ENCODE assay signal across 13 cellular contexts in the genomic region with DNA sequence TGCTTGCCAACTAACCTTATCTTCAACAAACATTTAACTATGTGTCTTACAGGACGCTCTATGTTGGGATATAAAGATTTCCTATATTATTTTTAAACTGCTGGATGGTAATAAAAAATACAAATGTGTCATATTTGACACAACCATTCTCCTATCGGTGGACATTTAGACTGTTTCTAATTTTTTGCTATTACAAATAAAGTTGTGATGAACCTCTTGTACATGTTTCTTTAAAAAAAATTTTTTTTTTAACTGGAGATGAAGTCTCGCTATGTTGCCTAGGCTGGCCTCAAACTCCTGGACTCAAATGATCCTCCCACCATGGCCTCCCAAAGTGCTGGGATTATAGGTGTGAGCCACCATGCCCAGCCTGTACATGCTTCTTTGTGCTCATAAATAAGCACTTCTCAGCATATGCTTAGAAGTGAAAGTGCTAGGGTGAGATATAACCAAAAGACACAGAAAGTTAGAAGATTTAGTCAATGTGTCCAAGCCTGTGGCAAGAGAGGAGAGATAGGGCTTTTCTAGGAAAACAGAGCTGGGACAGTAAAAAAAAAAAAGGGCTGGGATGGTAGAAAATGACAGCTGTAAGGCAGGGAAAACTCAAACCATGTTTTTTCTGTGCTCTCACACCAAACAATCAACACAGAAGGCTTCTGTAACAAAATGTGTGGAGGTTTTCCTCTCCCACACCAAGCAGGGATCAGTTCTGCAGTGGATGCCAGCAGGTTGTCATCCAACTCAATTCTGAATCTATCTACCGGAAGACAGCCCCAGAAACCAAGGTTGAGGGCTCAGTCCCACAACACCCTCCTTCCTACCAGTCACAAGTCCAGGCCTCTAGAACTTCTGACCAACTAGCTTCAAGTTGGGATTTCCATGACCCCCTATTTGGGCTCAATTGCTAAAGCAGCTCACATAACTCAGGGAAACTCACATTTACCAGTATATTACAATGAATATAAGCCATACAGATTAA.
DNase-seq lines count a peak whose midpoint lies in the region; ATAC-seq and TF ChIP-seq lines count a peak whose summit lies in the region.
"Had no signal": no experiment of that assay in that cellular context is flagged by ENCODE, and none has a peak within 500 bp of the region (broad histone marks: within the 10 kb centered on the region; RNA-seq: fewer than 3 reads in every experiment).

No MANE protein-coding gene starts in this region.

- H3K9ac ChIP-seq in OCI-LY3 (ENCODE audit: low read length) (no peak overlapping the region), skeletal muscle tissue (ENCODE audit: low read depth in 1 of 3, low read length in 3 of 3) (no peak overlapping the region)

- peaks cover 10% of the 10 kb centered on the region for H3K4me1 ChIP-seq in CD8-positive, alpha-beta T cell (ENCODE audit: insufficient read depth, low read length)
- H3K4me1 ChIP-seq in OCI-LY3 (ENCODE audit: low read length) (peaks cover 39% of the 10 kb centered on the region), skeletal muscle tissue (ENCODE audit: control insufficient read depth in 3 of 3, insufficient read depth in 3 of 3, low read length in 3 of 3) (peaks cover 24 to 27% (median 25%) of the 10 kb centered on the region in 3 donors)

- no peak for DNase-seq in CD8-positive, alpha-beta T cell
- DNase-seq in endothelial cell (ENCODE audit: low spot score) (no peak), CD1c-positive myeloid dendritic cell (ENCODE audit: extremely low spot score) (no peak)
- DNase-seq in CD4-positive, alpha-beta T cell, result no peak
- DNase-seq: activated CD4-positive, CD25-positive, alpha-beta regulatory T cell treated with anti-CD3 and anti-CD28 coated beads, Interleukin-2, amount 50 U/mL, for 72 hours; activated effector memory CD4-positive, alpha-beta T cell treated with Interleukin-2 at 50 U/mL for 16 hours; cerebellar nuclear complex; NCI-H1417; NCI-H774 had no signal

- H3K27ac ChIP-seq in CD8-positive, alpha-beta T cell (ENCODE audit: low read depth, low read length), result no peak overlapping the region
- H3K27ac ChIP-seq in OCI-LY3 (ENCODE audit: low read length) (no peak overlapping the region), skeletal muscle tissue (ENCODE audit: low read depth, low read length) (peak overlapping the region; percentile 8)
- H3K27ac ChIP-seq in CD4-positive, alpha-beta T cell (ENCODE audit: low read depth, low read length), result no peak overlapping the region

- no peak for ATAC-seq in CD8-positive, alpha-beta T cell
- ATAC-seq in HG02763 (IDR thresholded peaks at IDR 0.05; ENCODE audit: unreplicated experiment) (no peak), HG03159 (IDR thresholded peaks at IDR 0.05; ENCODE audit: unreplicated experiment) (no peak)
- no peak for ATAC-seq in CD4-positive, alpha-beta T cell (ENCODE audit: poor library complexity)

- no peaks in the 10 kb centered on the region for H4K20me1 ChIP-seq in OCI-LY3 (ENCODE audit: insufficient read depth, low read length)

- POLR2A ChIA-PET in CD8-positive, alpha-beta T cell (lab: Charles Lee), result interaction anchor here (1.3 kb wide), 1 partner anchor 95 kb away, joined by 4 read pairs; no protein-coding TSS in a partner anchor
- POLR2A ChIA-PET in CD4-positive, alpha-beta T cell (lab: Charles Lee), result no interaction called here

- CTCF ChIA-PET in CD8-positive, alpha-beta T cell (lab: Charles Lee), result no interaction called here
- CTCF ChIA-PET in CD4-positive, alpha-beta T cell (lab: Charles Lee), result interaction anchor here (1.8 kb wide), 1 partner anchor 11 kb away, joined by 7 read pairs; no protein-coding TSS in a partner anchor

- H3K4me2 ChIP-seq in OCI-LY3 (ENCODE audit: low read length), result peak overlapping the region; percentile 42

- peaks cover 7% of the 10 kb centered on the region; the same call in 1 of the 2 replicates for H3K79me2 ChIP-seq in OCI-LY3 (ENCODE audit: low read length)

- no peaks in the 10 kb centered on the region for H3K36me3 ChIP-seq in CD8-positive, alpha-beta T cell (ENCODE audit: insufficient read depth, low read length)
- no peaks in the 10 kb centered on the region for H3K36me3 ChIP-seq in OCI-LY3 (replicated peaks; ENCODE audit: low read depth, low read length)
- H3K36me3 ChIP-seq in skeletal muscle tissue (ENCODE audit: control insufficient read depth in 3 of 3, insufficient read depth in 3 of 3, low read length in 3 of 3), result no peaks in the 10 kb centered on the region

- H3K4me1 Mint-ChIP-seq in CD8-positive, alpha-beta T cell (ENCODE audit: low read depth), result peaks cover 42% of the 10 kb centered on the region
- H3K4me1 Mint-ChIP-seq in endothelial cell (ENCODE audit: unreplicated experiment), result peaks cover 58% of the 10 kb centered on the region
- peaks cover 48% of the 10 kb centered on the region for H3K4me1 Mint-ChIP-seq in CD4-positive, alpha-beta T cell (ENCODE audit: low read depth)

- no peak for TF ChIP-seq CTCF in CD8-positive, alpha-beta T cell (IDR thresholded peaks at IDR 0.05)
- TF ChIP-seq CTCF in OCI-LY3 (IDR thresholded peaks at IDR 0.05; ENCODE audit: low read depth, low read length) (no peak), endothelial cell (IDR thresholded peaks at IDR 0.05; ENCODE audit: unreplicated experiment) (no peak)
- no peak for TF ChIP-seq CTCF in CD4-positive, alpha-beta T cell (IDR thresholded peaks at IDR 0.05)

- intact Hi-C loops in CD8-positive, alpha-beta T cell (cut with DNase I, micrococcal nuclease), result loop anchor here in 1 of 2 experiments (5.0 kb wide), 1 partner anchor 74 kb away; a partner anchor contains a TSS
- intact Hi-C loops in CD4-positive, alpha-beta T cell (cut with DNase I, micrococcal nuclease), result no loop called here

- no peak overlapping the region for H3K4me3 Mint-ChIP-seq in CD8-positive, alpha-beta T cell
- no peak overlapping the region for H3K4me3 Mint-ChIP-seq in endothelial cell (ENCODE audit: unreplicated experiment)
- no peak overlapping the region for H3K4me3 Mint-ChIP-seq in CD4-positive, alpha-beta T cell

- no peak overlapping the region for H2AFZ ChIP-seq in OCI-LY3 (ENCODE audit: low read depth, low read length)

- peaks cover 9% of the 10 kb centered on the region for H3K36me3 Mint-ChIP-seq in CD8-positive, alpha-beta T cell
- H3K36me3 Mint-ChIP-seq in endothelial cell (ENCODE audit: low read depth, unreplicated experiment), result peaks cover 8% of the 10 kb centered on the region
- peaks cover 8% of the 10 kb centered on the region for H3K36me3 Mint-ChIP-seq in CD4-positive, alpha-beta T cell (ENCODE audit: low read depth)

- H3K4me3 ChIP-seq in CD8-positive, alpha-beta T cell (ENCODE audit: low read depth, low read length), result no peak overlapping the region
- H3K4me3 ChIP-seq in OCI-LY3 (ENCODE audit: low read length), result no peak overlapping the region
- H3K4me3 ChIP-seq in skeletal muscle tissue (ENCODE audit: low read length in 3 of 3), result no peak overlapping the region

- H3K27ac Mint-ChIP-seq in CD8-positive, alpha-beta T cell, result peak overlapping the region; percentile 21
- H3K27ac Mint-ChIP-seq in endothelial cell (ENCODE audit: unreplicated experiment), result peak overlapping the region; percentile 31
- H3K27ac Mint-ChIP-seq in CD4-positive, alpha-beta T cell, result no peak overlapping the region

- H3K9me3 ChIP-seq in CD8-positive, alpha-beta T cell (ENCODE audit: low read length), result no peaks in the 10 kb centered on the region
- H3K9me3 ChIP-seq in OCI-LY3 (ENCODE audit: insufficient read depth, low read length), result no peaks in the 10 kb centered on the region
- H3K9me3 ChIP-seq in skeletal muscle tissue (ENCODE audit: control insufficient read depth in 3 of 3, low read length in 3 of 3), result no peaks in the 10 kb centered on the region
- H3K9me3 ChIP-seq in CD4-positive, alpha-beta T cell (ENCODE audit: control insufficient read depth, low read length), result no peaks in the 10 kb centered on the region

- no peaks in the 10 kb centered on the region for H3K27me3 Mint-ChIP-seq in CD8-positive, alpha-beta T cell (ENCODE audit: low read depth)
- peaks cover 2% of the 10 kb centered on the region for H3K27me3 Mint-ChIP-seq in endothelial cell (ENCODE audit: unreplicated experiment)
- H3K27me3 Mint-ChIP-seq in CD4-positive, alpha-beta T cell, result no peaks in the 10 kb centered on the region

- H3K9me3 Mint-ChIP-seq in CD8-positive, alpha-beta T cell, result no peaks in the 10 kb centered on the region
- H3K9me3 Mint-ChIP-seq in endothelial cell (ENCODE audit: unreplicated experiment), result no peaks in the 10 kb centered on the region
- no peaks in the 10 kb centered on the region for H3K9me3 Mint-ChIP-seq in CD4-positive, alpha-beta T cell

- no peaks in the 10 kb centered on the region for H3K27me3 ChIP-seq in CD8-positive, alpha-beta T cell (ENCODE audit: insufficient read depth, low read length)
- no peaks in the 10 kb centered on the region for H3K27me3 ChIP-seq in OCI-LY3 (ENCODE audit: low read depth, low read length)
- no peaks in the 10 kb centered on the region for H3K27me3 ChIP-seq in skeletal muscle tissue (ENCODE audit: control insufficient read depth in 3 of 3, insufficient read depth in 3 of 3, low read length in 3 of 3)
- H3K27me3 ChIP-seq in CD4-positive, alpha-beta T cell (ENCODE audit: control insufficient read depth, insufficient read depth, low read length), result no peaks in the 10 kb centered on the region
